In genomic region chr5:139578348-139578724, GRCh38 we compare ENCODE assay signal across 15 cellular contexts. TPM values are rescaled to one million over a fixed set of nuclear protein-coding genes. Genes with fewer than 3 reads are reported as not detected.
DNase-seq lines count a peak whose midpoint lies in the region; ATAC-seq and TF ChIP-seq lines count a peak whose summit lies in the region.
"Had no signal": no experiment of that assay in that cellular context is flagged by ENCODE, and none has a peak within 500 bp of the region (broad histone marks: within the 10 kb centered on the region; RNA-seq: fewer than 3 reads in every experiment).

No MANE protein-coding gene starts in this region.

- peak overlapping the region; percentile 92 for H3K27ac Mint-ChIP-seq in CD4-positive, alpha-beta T cell
- peak overlapping the region; percentile 84 for H3K27ac Mint-ChIP-seq in activated naive CD8-positive, alpha-beta T cell
- H3K27ac Mint-ChIP-seq in natural killer cell = peak overlapping the region; percentile 80 to 85
- H3K27ac Mint-ChIP-seq: GM23338 had no signal

- intact Hi-C loops in CD4-positive, alpha-beta T cell (cut with DNase I, micrococcal nuclease) = loop anchor here (5.0 to 10.0 kb wide), 4 partner anchors 34 to 61 kb away; no protein-coding TSS in a partner anchor
- intact Hi-C loops in natural killer cell (cut with micrococcal nuclease) = loop anchor here (5.0 kb wide), 1 partner anchor 189 kb away; no protein-coding TSS in a partner anchor

- H3K27me3 ChIP-seq in CD4-positive, alpha-beta T cell (ENCODE audit: control insufficient read depth, insufficient read depth, low read length) = no peaks in the 10 kb centered on the region
- H3K27me3 ChIP-seq in DOHH2 (ENCODE audit: control insufficient read depth, low read length) (no peaks in the 10 kb centered on the region), Peyer's patch (no peaks in the 10 kb centered on the region)

- H3K36me3 ChIP-seq in DOHH2 (ENCODE audit: control insufficient read depth, low read length) = peaks cover 68% of the 10 kb centered on the region
- H3K36me3 ChIP-seq in Peyer's patch = no peaks in the 10 kb centered on the region
- H3K36me3 ChIP-seq: left ventricle myocardium inferior had no signal

- H3K9me2 ChIP-seq in DOHH2 (replicated peaks; ENCODE audit: control insufficient read depth, low read length) = no peaks in the 10 kb centered on the region

- TF ChIP-seq CTCF in CD4-positive, alpha-beta T cell (IDR thresholded peaks at IDR 0.05) = no peak
- TF ChIP-seq CTCF in DOHH2 (IDR thresholded peaks at IDR 0.05; ENCODE audit: low read depth, low read length, poor library complexity, severe bottlenecking) (no peak), natural killer cell (IDR thresholded peaks at IDR 0.05) (no peak), Peyer's patch (IDR thresholded peaks at IDR 0.05) (no peak)

- H3K9me3 ChIP-seq in CD4-positive, alpha-beta T cell (ENCODE audit: control insufficient read depth, low read length) = no peaks in the 10 kb centered on the region
- no peaks in the 10 kb centered on the region for H3K9me3 ChIP-seq in DOHH2 (ENCODE audit: control insufficient read depth, insufficient read depth, low read length)
- H3K9me3 ChIP-seq in Peyer's patch = no peaks in the 10 kb centered on the region
- H3K9me3 ChIP-seq: left ventricle myocardium inferior had no signal

- H3K79me2 ChIP-seq in DOHH2 (ENCODE audit: control insufficient read depth, low read length) = peaks cover 100% of the 10 kb centered on the region

- 0 out of 2 replicates have a peak overlapping the region, but pooled peaks have one; percentile 12 for H3K4me3 ChIP-seq in DOHH2 (ENCODE audit: low read length)
- no peak overlapping the region for H3K4me3 ChIP-seq in Peyer's patch
- H3K4me3 ChIP-seq: GM23338, left ventricle myocardium inferior had no signal

- TF ChIP-seq POLR2A in Peyer's patch (IDR thresholded peaks at IDR 0.05) = no peak

- H3K27me3 Mint-ChIP-seq in CD4-positive, alpha-beta T cell = no peaks in the 10 kb centered on the region
- no peaks in the 10 kb centered on the region for H3K27me3 Mint-ChIP-seq in activated naive CD8-positive, alpha-beta T cell
- no peaks in the 10 kb centered on the region for H3K27me3 Mint-ChIP-seq in natural killer cell (ENCODE audit: low read depth in 2 of 2)

- POLR2A ChIA-PET in CD4-positive, alpha-beta T cell (lab: Charles Lee) = interaction anchor here (1.1 to 8.0 kb wide), 3 partner anchors 11 to 49 kb away, joined by 3 to 145 read pairs (median 5); partner anchors contain the start of gene UBE2D2

- H3F3A ChIP-seq in DOHH2 (ENCODE audit: control insufficient read depth, insufficient read depth) = peaks cover 8% of the 10 kb centered on the region

- H3K36me3 Mint-ChIP-seq in CD4-positive, alpha-beta T cell (ENCODE audit: low read depth) = peaks cover 34% of the 10 kb centered on the region
- H3K36me3 Mint-ChIP-seq in activated naive CD8-positive, alpha-beta T cell = no peaks in the 10 kb centered on the region
- H3K36me3 Mint-ChIP-seq in natural killer cell = no peaks in the 10 kb centered on the region

- H3K4me1 ChIP-seq in DOHH2 (ENCODE audit: control insufficient read depth, low read length) (peaks cover 81% of the 10 kb centered on the region), Peyer's patch (peaks cover 0 to 29% (median 9%) of the 10 kb centered on the region in 4 donors)

- CTCF ChIA-PET in CD4-positive, alpha-beta T cell (lab: Charles Lee) = no interaction called here

- peaks cover 67% of the 10 kb centered on the region for H3K4me1 Mint-ChIP-seq in CD4-positive, alpha-beta T cell (ENCODE audit: low read depth)
- H3K4me1 Mint-ChIP-seq in activated naive CD8-positive, alpha-beta T cell (ENCODE audit: low read depth) = peaks cover 70% of the 10 kb centered on the region
- H3K4me1 Mint-ChIP-seq in natural killer cell = peaks cover 48 to 53% of the 10 kb centered on the region in 2 donors

- no peaks in the 10 kb centered on the region for H3K9me3 Mint-ChIP-seq in CD4-positive, alpha-beta T cell
- no peaks in the 10 kb centered on the region for H3K9me3 Mint-ChIP-seq in activated naive CD8-positive, alpha-beta T cell (ENCODE audit: low read depth)
- no peaks in the 10 kb centered on the region for H3K9me3 Mint-ChIP-seq in natural killer cell
- H3K9me3 Mint-ChIP-seq: GM23338 had no signal

- peaks cover 60% of the 10 kb centered on the region for H4K20me1 ChIP-seq in DOHH2 (ENCODE audit: control insufficient read depth, insufficient read depth, low read depth, low read length)

- ATAC-seq in CD4-positive, alpha-beta T cell (ENCODE audit: poor library complexity) = no peak
- ATAC-seq in natural killer cell (no peak), HG02588 (IDR thresholded peaks at IDR 0.05; ENCODE audit: unreplicated experiment) (no peak)
- ATAC-seq: GM23338, PC-3 had no signal

- peak overlapping the region; percentile 61 for H3K27ac ChIP-seq in CD4-positive, alpha-beta T cell (ENCODE audit: low read depth, low read length)
- no peak overlapping the region for H3K27ac ChIP-seq in DOHH2 (ENCODE audit: low read depth, low read length)
- peak overlapping the region in 1 of 4 donors; percentile 52 for H3K27ac ChIP-seq in Peyer's patch

- no peak for DNase-seq in CD4-positive, alpha-beta T cell
- DNase-seq in natural killer cell (no peak), D341Med (ENCODE audit: low spot score) (no peak), Peyer's patch (no peak)
- DNase-seq: amniotic stem cell, DND-41, foreskin melanocyte, left ventricle myocardium inferior, NCI-H187 treated with DMSO at 0.1 percent for 48 hours, NCI-H526, PC-3 had no signal

- H3K4me3 Mint-ChIP-seq in CD4-positive, alpha-beta T cell = peak overlapping the region; percentile 73
- peak overlapping the region; percentile 65 for H3K4me3 Mint-ChIP-seq in activated naive CD8-positive, alpha-beta T cell
- H3K4me3 Mint-ChIP-seq in natural killer cell = peak overlapping the region; percentile 67
- H3K4me3 Mint-ChIP-seq: GM23338 had no signal

- peak overlapping the region; percentile 60 for H3K4me2 ChIP-seq in DOHH2 (ENCODE audit: low read length)
- H3K4me2 ChIP-seq: GM23338 had no signal

RNA-seq across cellular contexts. Expression of gene UBE2D2, which starts 17.2 kb away (rescaled TPM):
- 100 to 1,000 TPM; 164 to 174 TPM for total RNA-seq in CD4-positive, alpha-beta T cell
- total RNA-seq in natural killer cell (100 to 1,000 TPM; 127 to 139 (median 131) TPM), Peyer's patch (10 to 100 TPM; 60.2 to 87.9 (median 70.2) TPM)
